In genomic region chr5:149860801-149861322, GRCh38 we compare ENCODE assay signal across 8 cellular contexts.
A peak's percentile ranks its signal among the peaks of the same experiment; 100 is the strongest.
DNase-seq lines count a peak whose midpoint lies in the region; ATAC-seq and TF ChIP-seq lines count a peak whose summit lies in the region.

No MANE protein-coding gene starts in this region.

- DNase-seq in GM06990 (ENCODE audit: extremely low read depth, insufficient read length) = peak; percentile 48
- peak; percentile 41 for DNase-seq in dermis blood vessel endothelial cell
- no peak for DNase-seq in D341Med (ENCODE audit: low spot score)
- DNase-seq in AG08396 (ENCODE audit: low spot score) = no peak
- no peak for DNase-seq in mesenchymal stem cell
- no peak for DNase-seq in NCI-H774 (lab: John Stamatoyannopoulos, UW)

- H3K27ac ChIP-seq in mesenchymal stem cell (ENCODE audit: low read length, poor library complexity, severe bottlenecking) = no peak overlapping the region

- peak overlapping the region in 1 of 2 experiments; percentile 96 for H3K23ac ChIP-seq in mesenchymal stem cell (ENCODE audit: low read length in 2 of 2)

- no peak overlapping the region for H2BK15ac ChIP-seq in mesenchymal stem cell (ENCODE audit: low read depth, poor library complexity, severe bottlenecking)

- H3K9ac ChIP-seq in mesenchymal stem cell (ENCODE audit: low read length) = no peak overlapping the region

- H3K4me1 ChIP-seq in mesenchymal stem cell (ENCODE audit: control insufficient read depth, insufficient read depth, low read depth, low read length) = peaks cover 7% of the 10 kb centered on the region

- no peak overlapping the region for H4K8ac ChIP-seq in mesenchymal stem cell (ENCODE audit: low read length)

- H3K14ac ChIP-seq in mesenchymal stem cell (ENCODE audit: low read length in 2 of 2) = no peak overlapping the region

- H3K36me3 ChIP-seq in GM06990 (ENCODE audit: control insufficient read depth, insufficient read depth, low read length) (peaks cover 2% of the 10 kb centered on the region), mesenchymal stem cell (ENCODE audit: control insufficient read depth in 1 of 2, insufficient read depth in 2 of 2, low read depth in 1 of 2, low read length in 2 of 2) (no peaks in the 10 kb centered on the region)

- no peak overlapping the region for H2AK5ac ChIP-seq in mesenchymal stem cell (ENCODE audit: low read length, severe bottlenecking)

- H4K91ac ChIP-seq in mesenchymal stem cell (ENCODE audit: low read length) = no peak overlapping the region

- no peak overlapping the region for H2BK5ac ChIP-seq in mesenchymal stem cell (ENCODE audit: low read depth, low read length, poor library complexity, severe bottlenecking)

- peak; percentile 76 for ATAC-seq in GM21367 (IDR thresholded peaks at IDR 0.05; ENCODE audit: unreplicated experiment)
- ATAC-seq in HG03460 (IDR thresholded peaks at IDR 0.05; ENCODE audit: unreplicated experiment) = peak; percentile 84

- H2AFZ ChIP-seq in mesenchymal stem cell (ENCODE audit: low read depth, low read length) = no peak overlapping the region

- peaks cover 3% of the 10 kb centered on the region for H3K9me3 ChIP-seq in mesenchymal stem cell (ENCODE audit: control insufficient read depth, low read length)

- 70% methylated on average over 7 of the region's 7 CpGs for WGBS in mesenchymal stem cell

- TF ChIP-seq CTCF in GM06990 (IDR thresholded peaks at IDR 0.05; ENCODE audit: insufficient read depth, low read length, poor library complexity, severe bottlenecking) = no peak

- H2BK12ac ChIP-seq in mesenchymal stem cell (ENCODE audit: low read length in 2 of 2) = no peak overlapping the region

- H3K4me3 ChIP-seq in GM06990 (replicated peaks; ENCODE audit: low read depth, low read length) (no peak overlapping the region), mesenchymal stem cell (ENCODE audit: insufficient read depth in 1 of 2, low read depth in 1 of 2, low read length in 2 of 2) (no peak overlapping the region)

- H3K27me3 ChIP-seq in GM06990 (replicated peaks; ENCODE audit: control insufficient read depth, insufficient read depth, low read length) (no peaks in the 10 kb centered on the region), mesenchymal stem cell (ENCODE audit: control insufficient read depth in 1 of 2, insufficient read depth in 1 of 2, low read length in 2 of 2) (no peaks in the 10 kb centered on the region)

- H3K18ac ChIP-seq in mesenchymal stem cell (ENCODE audit: low read depth in 1 of 2, low read length in 2 of 2) = no peak overlapping the region

- no peak overlapping the region for H3K4ac ChIP-seq in mesenchymal stem cell (ENCODE audit: low read depth in 1 of 2, low read length in 2 of 2)

- no peak overlapping the region for H3K4me2 ChIP-seq in mesenchymal stem cell (ENCODE audit: low read length, poor library complexity, severe bottlenecking)

- no peaks in the 10 kb centered on the region for H3K79me1 ChIP-seq in mesenchymal stem cell (replicated peaks; ENCODE audit: low read length, poor library complexity, severe bottlenecking)

- no peak overlapping the region for H2BK120ac ChIP-seq in mesenchymal stem cell (ENCODE audit: low read depth, low read length)

Comparison
In these comparisons a context has a peak if more than half of its experiments do, and no peak if none do; other contexts are left out.
1. DNase-seq: peak in GM06990 (single experiment) and dermis blood vessel endothelial cell (single experiment); none in D341Med (single experiment), AG08396 (single experiment), mesenchymal stem cell (single experiment) and NCI-H774 (single experiment).